8 cellular contexts compared by ENCODE assay signal in the genomic region with DNA sequence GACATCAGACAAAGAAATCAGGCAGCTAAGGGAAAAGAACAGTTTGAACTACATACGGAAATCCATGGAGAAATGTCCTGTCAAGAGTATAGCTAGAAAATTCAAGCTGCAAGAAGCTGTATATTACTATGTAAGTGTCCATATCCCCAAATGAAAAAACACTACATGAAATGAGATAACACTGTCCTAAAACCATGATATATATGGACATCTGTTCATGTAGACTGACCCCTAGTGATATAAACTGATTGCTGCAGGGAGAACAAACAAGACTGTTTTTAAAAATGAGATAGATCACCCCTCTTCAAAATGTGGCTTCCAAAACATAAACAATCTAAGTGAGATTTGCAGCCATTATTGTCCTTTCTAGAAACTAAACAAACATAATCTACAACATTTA.
DNase-seq lines count a peak whose midpoint lies in the region; ATAC-seq, FAIRE-seq and TF ChIP-seq lines count a peak whose summit lies in the region.

No MANE protein-coding gene starts in this region.

- H3K9me3 ChIP-seq in HEK293 (ENCODE audit: control insufficient read depth, insufficient read depth, low read depth, low read length) = no peaks in the 10 kb centered on the region
- no peaks in the 10 kb centered on the region for H3K9me3 ChIP-seq in SK-N-MC (ENCODE audit: low read depth, low read length)
- no peaks in the 10 kb centered on the region for H3K9me3 ChIP-seq in kidney (ENCODE audit: control insufficient read depth in 1 of 2, low read length in 2 of 2)

- H3K27ac ChIP-seq in HEK293 (ENCODE audit: extremely low read depth, low read depth, low read length) (no peak overlapping the region), SK-N-MC (peak overlapping the region; percentile 83; the same call in 1 of the 2 replicates), kidney (ENCODE audit: low read depth in 2 of 2, low read length in 2 of 2) (no peak overlapping the region)

- no peak overlapping the region for H3K4me3 ChIP-seq in AG10803 (ENCODE audit: low read length)
- H3K4me3 ChIP-seq in HEK293 (ENCODE audit: low read depth, low read length) = no peak overlapping the region
- no peak overlapping the region for H3K4me3 ChIP-seq in SK-N-MC
- no peak overlapping the region for H3K4me3 ChIP-seq in kidney (ENCODE audit: low read length in 2 of 2)

- POLR2A ChIA-PET in HEK293 (lab: Yijun Ruan, JAX) = no interaction called here

- no peak for FAIRE-seq in kidney (lab: Jason Lieb, UNC)

- H3K4me1 ChIP-seq in HEK293 (ENCODE audit: control insufficient read depth, insufficient read depth, low read length) = no peaks in the 10 kb centered on the region
- no peaks in the 10 kb centered on the region for H3K4me1 ChIP-seq in kidney (ENCODE audit: control insufficient read depth in 1 of 2, insufficient read depth in 1 of 2, low read depth in 1 of 2, low read length in 2 of 2)

- peak; percentile 48 for TF ChIP-seq CTCF in AG10803 (conservative IDR thresholded peaks at IDR 0.05; ENCODE audit: low read length)
- TF ChIP-seq CTCF in HEK293 (tag by site-specific recombination; IDR thresholded peaks at IDR 0.05) = no peak
- peak; percentile 28 for TF ChIP-seq CTCF in kidney (IDR thresholded peaks at IDR 0.05; ENCODE audit: borderline replicate concordance, extremely low read depth, insufficient read depth)

- ATAC-seq in esophagus mucosa (no peak), HG03280 (IDR thresholded peaks at IDR 0.05; ENCODE audit: unreplicated experiment) (no peak), HG02884 (IDR thresholded peaks at IDR 0.05; ENCODE audit: unreplicated experiment) (no peak)

- CTCF ChIA-PET in HEK293 (lab: Yijun Ruan, JAX) = interaction anchor here (1.0 to 1.3 kb wide), 2 partner anchors 32 to 579 kb away, joined by 3 to 4 read pairs; no protein-coding TSS in a partner anchor

- H3K36me3 ChIP-seq in HEK293 (ENCODE audit: control insufficient read depth in 2 of 2, insufficient read depth in 1 of 2, low read length in 2 of 2) = no peaks in the 10 kb centered on the region
- no peaks in the 10 kb centered on the region for H3K36me3 ChIP-seq in SK-N-MC (ENCODE audit: insufficient read depth, low read length)
- no peaks in the 10 kb centered on the region for H3K36me3 ChIP-seq in kidney (ENCODE audit: control insufficient read depth in 1 of 2, insufficient read depth in 2 of 2, low read length in 2 of 2)

- H3K9ac ChIP-seq in SK-N-MC (ENCODE audit: insufficient read length) (peak overlapping the region; percentile 51), kidney (ENCODE audit: low read length in 2 of 2) (no peak overlapping the region)

- intact Hi-C loops in kidney (cut with DNase I) = no loop called here
- intact Hi-C loops in posterior cingulate gyrus (cut with DNase I) = loop anchor here (5.0 kb wide), 2 partner anchors 1876 to 1891 kb away; no protein-coding TSS in a partner anchor

- peak; percentile 3 for DNase-seq in AG10803 (ENCODE audit: low read depth)
- no peak for DNase-seq in SK-N-MC (ENCODE audit: low read depth, low spot score)
- no peak for DNase-seq in kidney
- DNase-seq in posterior cingulate gyrus = no peak

TF ChIP-seq in HEK293, 187 proteins besides CTCF, POLR2A, EP300 and RAD21:
- TF ChIP-seq ZNF654 (tag by site-specific recombination; IDR thresholded peaks at IDR 0.05; ENCODE audit: low read depth) = peak; percentile 61
- no peak for TF ChIP-seq ZNF664 (tag by site-specific recombination; IDR thresholded peaks at IDR 0.05)
